22 cellular contexts compared by ENCODE assay signal in genomic region chr2:156736950-156737349, GRCh38.
"Had no signal": no experiment of that assay in that cellular context is flagged by ENCODE, and none has a peak within 500 bp of the region (broad histone marks: within the 10 kb centered on the region; RNA-seq: fewer than 3 reads in every experiment).

No MANE protein-coding gene starts in this region.

- H3K4me1 Mint-ChIP-seq: mesothelial cell of epicardium, naive B cell had no signal

- H3K27ac ChIP-seq: colonic mucosa, esophagus muscularis mucosa, foreskin keratinocyte, gastroesophageal sphincter, heart left ventricle, hepatocyte, left lung, lower lobe of right lung had no signal

- FAIRE-seq: endothelial cell of umbilical vein, frontal cortex, islet of Langerhans, keratinocyte had no signal

- H3K9me3 Mint-ChIP-seq: dendritic cell treated with granulocyte-macrophage colony-stimulating factor and Interleukin-4, amounts not matched to agents 40 ng/mL and 50 ng/mL, for 4 days; mesothelial cell of epicardium had no signal

- H2AFZ ChIP-seq: hepatocyte had no signal

- H3K27me3 Mint-ChIP-seq: dendritic cell treated with granulocyte-macrophage colony-stimulating factor and Interleukin-4, amounts not matched to agents 40 ng/mL and 50 ng/mL, for 4 days; naive B cell had no signal

- H3K27ac Mint-ChIP-seq: dendritic cell treated with granulocyte-macrophage colony-stimulating factor and Interleukin-4, amounts not matched to agents 40 ng/mL and 50 ng/mL, for 4 days; mesothelial cell of epicardium; naive B cell had no signal

- H3K4me3 Mint-ChIP-seq: dendritic cell treated with granulocyte-macrophage colony-stimulating factor and Interleukin-4, amounts not matched to agents 40 ng/mL and 50 ng/mL, for 4 days; mesothelial cell of epicardium; naive B cell had no signal

- H3K4me2 ChIP-seq: hepatocyte had no signal

- H3K4me1 ChIP-seq: colonic mucosa, esophagus muscularis mucosa, foreskin keratinocyte, gastroesophageal sphincter, heart left ventricle, left lung, lower lobe of right lung had no signal

- H3K79me2 ChIP-seq: hepatocyte had no signal

- ATAC-seq: foreskin keratinocyte, gastroesophageal sphincter, heart left ventricle, left cardiac atrium, left lung, left ventricle myocardium superior, lower lobe of right lung, mucosa of descending colon had no signal

- H3K36me3 ChIP-seq: colonic mucosa, esophagus muscularis mucosa, gastroesophageal sphincter, heart left ventricle, left lung, lower lobe of right lung had no signal

- H3K27me3 ChIP-seq: colonic mucosa, esophagus muscularis mucosa, foreskin keratinocyte, gastroesophageal sphincter, heart left ventricle, hepatocyte, left lung had no signal

- DNase-seq: colonic mucosa; cortex of kidney; effector memory CD4-positive, alpha-beta T cell; foreskin keratinocyte; heart left ventricle; hypothalamus; left cardiac atrium; left lung; left ventricle myocardium superior; lower lobe of right lung; mesenchymal stem cell; mucosa of descending colon; naive B cell had no signal

- H3K36me3 Mint-ChIP-seq: mesothelial cell of epicardium, naive B cell had no signal

- H3K4me3 ChIP-seq: colonic mucosa, esophagus muscularis mucosa, gastroesophageal sphincter, heart left ventricle, hepatocyte, left lung, lower lobe of right lung, mucosa of descending colon had no signal

- H3K9me3 ChIP-seq: colonic mucosa, esophagus muscularis mucosa, gastroesophageal sphincter, heart left ventricle, left lung, lower lobe of right lung, mucosa of descending colon had no signal
